8 cellular contexts compared by ENCODE assay signal in genomic region chr4:77353724-77354315, GRCh38.
A peak's percentile ranks its signal among the peaks of the same experiment; 100 is the strongest.
DNase-seq lines count a peak whose midpoint lies in the region; ATAC-seq, FAIRE-seq and TF ChIP-seq lines count a peak whose summit lies in the region.
"Not testable (repeated sequence)": the region's sequence is repeated elsewhere in the genome, so short reads cannot be mapped to it uniquely, and the experiment has no call there.

No MANE protein-coding gene starts in this region.

- ATAC-seq in GM19023 (IDR thresholded peaks at IDR 0.05; ENCODE audit: unreplicated experiment) = peak; percentile 53
- ATAC-seq in GM21723 (IDR thresholded peaks at IDR 0.05; ENCODE audit: unreplicated experiment) = peak; percentile 71
- peak; percentile 51 for ATAC-seq in HG02981 (IDR thresholded peaks at IDR 0.05; ENCODE audit: unreplicated experiment)
- peak; percentile 53 to 74 for ATAC-seq in activated T-cell treated with anti-CD3 and anti-CD28 coated beads, Interleukin-2, amount 50 U/mL, for 72 hours (replicated peaks in 1 of 2)
- peak in 5 of 8 donors; percentile 21 to 49 (median 38) for ATAC-seq in heart right ventricle

- not testable (repeated sequence) for H3K36me3 ChIP-seq in heart right ventricle

- peak; percentile 65 for FAIRE-seq in HTR-8/SVneo (lab: Jason Lieb, UNC)

- intact Hi-C loops in heart right ventricle (cut with DNase I) = not testable (repeated sequence)

- not testable (repeated sequence) for H3K4me1 ChIP-seq in heart right ventricle

- H3K27me3 Mint-ChIP-seq in activated T-cell treated with anti-CD3 and anti-CD28 coated beads, Interleukin-2, amount 50 U/mL, for 72 hours (ENCODE audit: low read depth); osteocyte (ENCODE audit: unreplicated experiment): not testable (repeated sequence)

- H3K9me3 ChIP-seq in heart right ventricle = not testable (repeated sequence)

- H3K27ac ChIP-seq in C4-2B, heart right ventricle: not testable (repeated sequence)

- not testable (repeated sequence) for H3K27ac Mint-ChIP-seq in activated T-cell treated with anti-CD3 and anti-CD28 coated beads, Interleukin-2, amount 50 U/mL, for 72 hours; osteocyte (ENCODE audit: unreplicated experiment)

- not testable (repeated sequence) for H3K9me3 Mint-ChIP-seq in activated T-cell treated with anti-CD3 and anti-CD28 coated beads, Interleukin-2, amount 50 U/mL, for 72 hours; osteocyte (ENCODE audit: unreplicated experiment)

- H3K4me3 ChIP-seq in heart right ventricle = not testable (repeated sequence)

- H3K4me1 Mint-ChIP-seq in activated T-cell treated with anti-CD3 and anti-CD28 coated beads, Interleukin-2, amount 50 U/mL, for 72 hours (ENCODE audit: low read depth); osteocyte (ENCODE audit: unreplicated experiment): not testable (repeated sequence)

- not testable (repeated sequence) for DNase-seq in HTR-8/SVneo (ENCODE audit: insufficient read length, low spot score); activated T-cell treated with anti-CD3 and anti-CD28 coated beads, Interleukin-2, amount 50 U/mL, for 72 hours; heart right ventricle; osteocyte (ENCODE audit: extremely low spot score, unreplicated experiment)

- TF ChIP-seq CTCF in C4-2B (conservative IDR thresholded peaks at IDR 0.05) (peak; percentile 73), heart right ventricle (IDR thresholded peaks at IDR 0.05) (peak in 1 of 9 donors; percentile 10), osteocyte (IDR thresholded peaks at IDR 0.05) (peak; percentile 20)

- H3K27me3 ChIP-seq in heart right ventricle = not testable (repeated sequence)

- H3K36me3 Mint-ChIP-seq in activated T-cell treated with anti-CD3 and anti-CD28 coated beads, Interleukin-2, amount 50 U/mL, for 72 hours (ENCODE audit: insufficient read depth in 2 of 2); osteocyte (ENCODE audit: unreplicated experiment): not testable (repeated sequence)

- not testable (repeated sequence) for H3K4me3 Mint-ChIP-seq in activated T-cell treated with anti-CD3 and anti-CD28 coated beads, Interleukin-2, amount 50 U/mL, for 72 hours; osteocyte (ENCODE audit: unreplicated experiment)

- WGBS in heart right ventricle, 2 donors = 73 to 76% methylated on average over 4 of the region's 5 CpGs
